9 cellular contexts compared by ENCODE assay signal in the genomic region with DNA sequence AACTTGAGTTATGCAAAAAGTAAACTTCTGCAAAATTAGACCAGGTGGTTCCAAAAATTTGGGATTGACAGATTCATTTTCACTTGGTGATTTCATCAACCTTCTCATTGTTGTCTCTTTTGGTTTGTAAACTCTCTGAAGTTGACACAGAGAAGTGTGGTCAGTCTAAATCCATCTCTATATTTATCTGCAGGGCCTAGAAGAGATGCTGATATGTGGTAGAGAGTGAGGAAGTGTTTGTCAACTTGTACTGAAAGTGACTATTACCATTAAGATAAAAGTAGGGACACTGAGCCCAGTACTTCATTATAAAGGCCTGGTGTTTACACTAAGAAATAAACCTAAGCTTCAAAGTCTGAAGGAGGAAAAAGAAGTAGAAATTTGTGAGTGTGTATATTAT.
"Had no signal": no experiment of that assay in that cellular context is flagged by ENCODE, and none has a peak within 500 bp of the region (broad histone marks: within the 10 kb centered on the region; RNA-seq: fewer than 3 reads in every experiment).

No MANE protein-coding gene starts in this region.

- H3K36me3 Mint-ChIP-seq: IgD-negative memory B cell had no signal

- H3K4me3 Mint-ChIP-seq: HFFc6, IgD-negative memory B cell had no signal

- H3K27ac ChIP-seq: HL-60 had no signal

- H3K27ac Mint-ChIP-seq: HFFc6, IgD-negative memory B cell had no signal

- H3K4me1 Mint-ChIP-seq: IgD-negative memory B cell had no signal

- H3K9me3 ChIP-seq: HAP-1 had no signal

- H3K36me3 ChIP-seq: HAP-1 had no signal

- H3K27me3 Mint-ChIP-seq: IgD-negative memory B cell had no signal

- ATAC-seq: HCT116, HepG2 had no signal

- DNase-seq: GOT3, H7, HFFc6, KBM-7 had no signal

- H3K4me3 ChIP-seq: HAP-1 had no signal
